ENCODE assay signal across 13 cellular contexts in the genomic region with DNA sequence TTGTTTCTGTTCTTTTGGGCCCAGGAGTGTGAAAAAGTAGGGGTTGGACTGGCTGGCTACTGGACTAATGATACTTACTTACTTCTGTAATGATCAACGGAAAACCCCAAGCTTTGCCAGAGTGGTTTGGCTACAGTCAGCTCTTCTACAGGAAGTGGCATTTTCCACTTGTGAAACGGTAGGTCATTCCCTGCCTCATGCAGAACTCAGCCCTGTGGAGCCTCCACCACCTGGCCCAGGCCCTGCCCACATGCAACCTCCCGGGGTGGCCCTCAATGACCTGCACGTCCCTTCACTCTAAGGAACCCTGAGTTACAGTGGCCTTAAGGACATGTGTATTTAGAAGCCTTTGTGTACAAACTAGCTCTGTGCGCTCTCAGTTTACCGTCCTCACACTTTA.
A peak's percentile ranks its signal among the peaks of the same experiment; 100 is the strongest.
DNase-seq lines count a peak whose midpoint lies in the region; ATAC-seq and TF ChIP-seq lines count a peak whose summit lies in the region.
"Had no signal": no experiment of that assay in that cellular context is flagged by ENCODE, and none has a peak within 500 bp of the region (broad histone marks: within the 10 kb centered on the region; RNA-seq: fewer than 3 reads in every experiment).

No MANE protein-coding gene starts in this region.

- 65 to 87% (median 85%) methylated on average over 6 of the region's 6 CpGs for WGBS in adrenal gland, 4 donors

- ATAC-seq in GM23338 (peak; percentile 7; the same call in 2 of the 3 replicates), mucosa of descending colon (peak; percentile 35), HG02759 (IDR thresholded peaks at IDR 0.05; ENCODE audit: unreplicated experiment) (no peak)

- H3K9me2 ChIP-seq in GM23338 (ENCODE audit: insufficient read depth), result no peaks in the 10 kb centered on the region
- H3K9me2 ChIP-seq: SK-N-SH had no signal

- TF ChIP-seq CTCF in GM23338 (conservative IDR thresholded peaks at IDR 0.05; ENCODE audit: low read depth in 2 of 2) (no peak), adrenal gland (IDR thresholded peaks at IDR 0.05) (no peak), mucosa of descending colon (IDR thresholded peaks at IDR 0.05) (no peak)

- H3K36me3 Mint-ChIP-seq in GM23338 (ENCODE audit: low read depth), result peaks cover 98% of the 10 kb centered on the region

- peaks cover 76% of the 10 kb centered on the region for H3K27me3 Mint-ChIP-seq in GM23338 (ENCODE audit: insufficient read depth, low read depth, poor library complexity)

- no peak for DNase-seq in GM23338 (ENCODE audit: low spot score)
- DNase-seq in adrenal gland, result peak in 4 of 7 donors; percentile 11 to 50 (median 20)
- DNase-seq in mucosa of descending colon, result no peak
- no peak for DNase-seq in NCI-H345 (lab: John Stamatoyannopoulos, UW)
- DNase-seq in NCI-H187 (lab: John Stamatoyannopoulos, UW), result no peak
- no peak for DNase-seq in NCI-H2227 (lab: John Stamatoyannopoulos, UW; ENCODE audit: unreplicated experiment)
- DNase-seq: hypothalamus; NCI-H526; SK-N-SH; stimulated activated CD4-positive, alpha-beta T cell treated with anti-CD3 and anti-CD28 coated beads, Interleukin-2, amount 100 ng/mL, for 24 hours had no signal

- H4K20me1 ChIP-seq in BLaER1, result peaks cover 70% of the 10 kb centered on the region
- peaks cover 24% of the 10 kb centered on the region for H4K20me1 ChIP-seq in GM23338 (replicated peaks; ENCODE audit: insufficient read depth)

- no peaks in the 10 kb centered on the region for H3K27me3 ChIP-seq in BLaER1
- no peaks in the 10 kb centered on the region for H3K27me3 ChIP-seq in GM23338 (ENCODE audit: insufficient read depth)
- no peaks in the 10 kb centered on the region for H3K27me3 ChIP-seq in adrenal gland

- peaks cover 46% of the 10 kb centered on the region for H3K9me3 Mint-ChIP-seq in GM23338

- H3K4me2 ChIP-seq in BLaER1, result peak overlapping the region; percentile 4; the same call in 1 of the 2 replicates
- H3K4me2 ChIP-seq in GM23338, result no peak overlapping the region
- H3K4me2 ChIP-seq: SK-N-SH had no signal

- peak overlapping the region; percentile 3; the same call in 1 of the 2 replicates for H3K27ac ChIP-seq in BLaER1
- H3K27ac ChIP-seq in GM23338 (ENCODE audit: low read depth), result peak overlapping the region; percentile 84; the same call in 1 of the 2 replicates
- H3K27ac ChIP-seq in adrenal gland, result no peak overlapping the region

- no peaks in the 10 kb centered on the region for H3K9me3 ChIP-seq in BLaER1
- H3K9me3 ChIP-seq in adrenal gland (replicated peaks in 1 of 3), result no peaks in the 10 kb centered on the region
- no peaks in the 10 kb centered on the region for H3K9me3 ChIP-seq in mucosa of descending colon
- H3K9me3 ChIP-seq: SK-N-SH had no signal

- TF ChIP-seq POLR2A in adrenal gland (IDR thresholded peaks at IDR 0.05), result no peak

- H3K79me2 ChIP-seq in GM23338 (replicated peaks; ENCODE audit: insufficient read depth), result 0 out of 2 replicates have a peak, but pooled peaks cover 4% of the 10 kb centered on the region

- peaks cover 19% of the 10 kb centered on the region; the same call in 2 of the 3 replicates for H3K4me1 Mint-ChIP-seq in GM23338

- H3K36me3 ChIP-seq in BLaER1 (peaks cover 93% of the 10 kb centered on the region), GM23338 (ENCODE audit: insufficient read depth) (peaks cover 50% of the 10 kb centered on the region), adrenal gland (replicated peaks in 1 of 2) (peaks cover 0 to 61% of the 10 kb centered on the region in 2 donors), mucosa of descending colon (ENCODE audit: low read depth) (no peaks in the 10 kb centered on the region)

- peaks cover 60% of the 10 kb centered on the region for H3F3A ChIP-seq in GM23338 (replicated peaks; ENCODE audit: low read depth)

- no peak overlapping the region for H3K9ac ChIP-seq in BLaER1
- H3K9ac ChIP-seq: SK-N-SH had no signal

- intact Hi-C loops in adrenal gland (cut with DNase I) (loop anchor here in 1 of 2 donors (10.0 kb wide), 1 partner anchor 92 kb away; no protein-coding TSS in a partner anchor), mucosa of descending colon (cut with DNase I, micrococcal nuclease) (no loop called here)

- H3K4me1 ChIP-seq in BLaER1 (peaks cover 19% of the 10 kb centered on the region), GM23338 (ENCODE audit: insufficient read depth) (peaks cover 9% of the 10 kb centered on the region; the same call in 1 of the 2 replicates), adrenal gland (replicated peaks in 1 of 2) (no peaks in the 10 kb centered on the region), mucosa of descending colon (ENCODE audit: low read depth) (no peaks in the 10 kb centered on the region)

- H3K4me3 ChIP-seq in BLaER1 (no peak overlapping the region), GM23338 (no peak overlapping the region), adrenal gland (no peak overlapping the region), mucosa of descending colon (no peak overlapping the region)
- H3K4me3 ChIP-seq: K562 had no signal

- H3K27ac Mint-ChIP-seq in GM23338, result peak overlapping the region; percentile 54; the same call in 1 of the 2 replicates

- H2AFZ ChIP-seq in GM23338, result no peak overlapping the region

- H3K4me3 Mint-ChIP-seq in GM23338, result no peak overlapping the region

TF ChIP-seq in GM23338, 12 proteins besides CTCF, POLR2A, EP300 and RAD21:
- TF ChIP-seq POLR2AphosphoS5 (IDR thresholded peaks at IDR 0.05; ENCODE audit: low read depth) (peak; percentile 51; the same call in 1 of the 2 replicates), NANOG (IDR thresholded peaks at IDR 0.05; ENCODE audit: borderline replicate concordance) (no peak)

Comparison
In these comparisons a context has a peak if more than half of its experiments do, and no peak if none do; other contexts are left out.
1. H3K27ac ChIP-seq: peak in BLaER1 (single experiment) and GM23338 (single experiment); none in adrenal gland (0 of 5).
2. DNase-seq: peak in adrenal gland (4 of 7); none in GM23338 (single experiment), mucosa of descending colon (0 of 3), NCI-H345 (single experiment), NCI-H187 (0 of 2) and NCI-H2227 (single experiment).